In genomic region chrX:44621088-44621487, GRCh38 we compare ENCODE assay signal across 1 cellular context.
TF ChIP-seq lines count a peak whose summit lies in the region.

No MANE protein-coding gene starts in this region.

TF ChIP-seq in GM23338, 12 proteins besides CTCF, POLR2A, EP300 and RAD21 (continued from another document):
- TF ChIP-seq, protein P1, sequence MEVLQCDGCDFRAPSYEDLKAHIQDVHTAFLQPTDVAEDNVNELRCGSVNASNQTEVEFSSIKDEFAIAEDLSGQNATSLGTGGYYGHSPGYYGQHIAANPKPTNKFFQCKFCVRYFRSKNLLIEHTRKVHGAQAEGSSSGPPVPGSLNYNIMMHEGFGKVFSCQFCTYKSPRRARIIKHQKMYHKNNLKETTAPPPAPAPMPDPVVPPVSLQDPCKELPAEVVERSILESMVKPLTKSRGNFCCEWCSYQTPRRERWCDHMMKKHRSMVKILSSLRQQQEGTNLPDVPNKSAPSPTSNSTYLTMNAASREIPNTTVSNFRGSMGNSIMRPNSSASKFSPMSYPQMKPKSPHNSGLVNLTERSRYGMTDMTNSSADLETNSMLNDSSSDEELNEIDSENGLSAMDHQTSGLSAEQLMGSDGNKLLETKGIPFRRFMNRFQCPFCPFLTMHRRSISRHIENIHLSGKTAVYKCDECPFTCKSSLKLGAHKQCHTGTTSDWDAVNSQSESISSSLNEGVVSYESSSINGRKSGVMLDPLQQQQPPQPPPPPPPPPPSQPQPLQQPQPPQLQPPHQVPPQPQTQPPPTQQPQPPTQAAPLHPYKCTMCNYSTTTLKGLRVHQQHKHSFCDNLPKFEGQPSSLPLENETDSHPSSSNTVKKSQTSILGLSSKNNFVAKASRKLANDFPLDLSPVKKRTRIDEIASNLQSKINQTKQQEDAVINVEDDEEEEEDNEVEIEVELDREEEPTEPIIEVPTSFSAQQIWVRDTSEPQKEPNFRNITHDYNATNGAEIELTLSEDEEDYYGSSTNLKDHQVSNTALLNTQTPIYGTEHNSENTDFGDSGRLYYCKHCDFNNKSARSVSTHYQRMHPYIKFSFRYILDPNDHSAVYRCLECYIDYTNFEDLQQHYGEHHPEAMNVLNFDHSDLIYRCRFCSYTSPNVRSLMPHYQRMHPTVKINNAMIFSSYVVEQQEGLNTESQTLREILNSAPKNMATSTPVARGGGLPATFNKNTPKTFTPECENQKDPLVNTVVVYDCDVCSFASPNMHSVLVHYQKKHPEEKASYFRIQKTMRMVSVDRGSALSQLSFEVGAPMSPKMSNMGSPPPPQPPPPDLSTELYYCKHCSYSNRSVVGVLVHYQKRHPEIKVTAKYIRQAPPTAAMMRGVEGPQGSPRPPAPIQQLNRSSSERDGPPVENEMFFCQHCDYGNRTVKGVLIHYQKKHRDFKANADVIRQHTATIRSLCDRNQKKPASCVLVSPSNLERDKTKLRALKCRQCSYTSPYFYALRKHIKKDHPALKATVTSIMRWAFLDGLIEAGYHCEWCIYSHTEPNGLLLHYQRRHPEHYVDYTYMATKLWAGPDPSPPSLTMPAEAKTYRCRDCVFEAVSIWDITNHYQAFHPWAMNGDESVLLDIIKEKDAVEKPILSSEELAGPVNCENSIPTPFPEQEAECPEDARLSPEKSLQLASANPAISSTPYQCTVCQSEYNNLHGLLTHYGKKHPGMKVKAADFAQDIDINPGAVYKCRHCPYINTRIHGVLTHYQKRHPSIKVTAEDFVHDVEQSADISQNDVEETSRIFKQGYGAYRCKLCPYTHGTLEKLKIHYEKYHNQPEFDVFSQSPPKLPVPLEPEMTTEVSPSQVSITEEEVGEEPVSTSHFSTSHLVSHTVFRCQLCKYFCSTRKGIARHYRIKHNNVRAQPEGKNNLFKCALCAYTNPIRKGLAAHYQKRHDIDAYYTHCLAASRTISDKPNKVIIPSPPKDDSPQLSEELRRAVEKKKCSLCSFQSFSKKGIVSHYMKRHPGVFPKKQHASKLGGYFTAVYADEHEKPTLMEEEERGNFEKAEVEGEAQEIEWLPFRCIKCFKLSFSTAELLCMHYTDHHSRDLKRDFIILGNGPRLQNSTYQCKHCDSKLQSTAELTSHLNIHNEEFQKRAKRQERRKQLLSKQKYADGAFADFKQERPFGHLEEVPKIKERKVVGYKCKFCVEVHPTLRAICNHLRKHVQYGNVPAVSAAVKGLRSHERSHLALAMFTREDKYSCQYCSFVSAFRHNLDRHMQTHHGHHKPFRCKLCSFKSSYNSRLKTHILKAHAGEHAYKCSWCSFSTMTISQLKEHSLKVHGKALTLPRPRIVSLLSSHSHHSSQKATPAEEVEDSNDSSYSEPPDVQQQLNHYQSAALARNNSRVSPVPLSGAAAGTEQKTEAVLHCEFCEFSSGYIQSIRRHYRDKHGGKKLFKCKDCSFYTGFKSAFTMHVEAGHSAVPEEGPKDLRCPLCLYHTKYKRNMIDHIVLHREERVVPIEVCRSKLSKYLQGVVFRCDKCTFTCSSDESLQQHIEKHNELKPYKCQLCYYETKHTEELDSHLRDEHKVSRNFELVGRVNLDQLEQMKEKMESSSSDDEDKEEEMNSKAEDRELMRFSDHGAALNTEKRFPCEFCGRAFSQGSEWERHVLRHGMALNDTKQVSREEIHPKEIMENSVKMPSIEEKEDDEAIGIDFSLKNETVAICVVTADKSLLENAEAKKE (CRISPR knock-in tag; IDR thresholded peaks at IDR 0.05), result no peak
- TF ChIP-seq ZNF331 (CRISPR knock-in tag; IDR thresholded peaks at IDR 0.05; ENCODE audit: low read depth), result no peak
